ENCODE assay signal across 15 cellular contexts in genomic region chr9:37148181-37148580, GRCh38. TPM values are rescaled to one million over a fixed set of nuclear protein-coding genes. Genes with fewer than 3 reads are reported as not detected.
DNase-seq lines count a peak whose midpoint lies in the region; ATAC-seq and TF ChIP-seq lines count a peak whose summit lies in the region.
"Had no signal": no experiment of that assay in that cellular context is flagged by ENCODE, and none has a peak within 500 bp of the region (broad histone marks: within the 10 kb centered on the region; RNA-seq: fewer than 3 reads in every experiment).

No MANE protein-coding gene starts in this region.

- H3K9me3 ChIP-seq in heart right ventricle (no peaks in the 10 kb centered on the region), PC-3 (ENCODE audit: low read length) (no peaks in the 10 kb centered on the region)
- H3K9me3 ChIP-seq: A549 had no signal

- H2AFZ ChIP-seq in PC-3 (ENCODE audit: low read length): no peak overlapping the region

- no TSS peak for BruUV-seq in PC-3 (replicated peaks; lab: Mats Ljungman, UMichigan)

- H3K4me1 ChIP-seq in heart right ventricle (peaks cover 0 to 56% (median 0%) of the 10 kb centered on the region in 9 donors), PC-3 (ENCODE audit: insufficient read depth, low read length) (no peaks in the 10 kb centered on the region)

- H3K27me3 Mint-ChIP-seq in natural killer cell (ENCODE audit: low read depth in 2 of 2): no peaks in the 10 kb centered on the region
- no peaks in the 10 kb centered on the region for H3K27me3 Mint-ChIP-seq in natural killer cell treated with Interleukin-12 subunit alpha and Interleukin-12 subunit beta and Interleukin-15 and Interleukin-18, amount 100 ng/mL, for 72 hours
- no peaks in the 10 kb centered on the region for H3K27me3 Mint-ChIP-seq in effector memory CD8-positive, alpha-beta T cell

- no peaks in the 10 kb centered on the region for H3K36me3 Mint-ChIP-seq in natural killer cell
- peaks cover 6% of the 10 kb centered on the region for H3K36me3 Mint-ChIP-seq in natural killer cell treated with Interleukin-12 subunit alpha and Interleukin-12 subunit beta and Interleukin-15 and Interleukin-18, amount 100 ng/mL, for 72 hours
- no peaks in the 10 kb centered on the region for H3K36me3 Mint-ChIP-seq in effector memory CD8-positive, alpha-beta T cell (ENCODE audit: insufficient read depth)

- H3K9ac ChIP-seq in PC-3 (ENCODE audit: low read length): no peak overlapping the region
- H3K9ac ChIP-seq: KMS-11 had no signal

- intact Hi-C loops in natural killer cell (cut with micrococcal nuclease) (no loop called here), heart right ventricle (cut with DNase I) (no loop called here), PC-3 (cut with micrococcal nuclease) (no loop called here)

- no peaks in the 10 kb centered on the region for H3K79me2 ChIP-seq in PC-3 (ENCODE audit: low read length)

- no peak overlapping the region for H3K4me2 ChIP-seq in PC-3 (ENCODE audit: low read length)
- H3K4me2 ChIP-seq: A549, KMS-11 had no signal

- peaks cover 0 to 14% (median 0%) of the 10 kb centered on the region in 9 donors for H3K36me3 ChIP-seq in heart right ventricle
- H3K36me3 ChIP-seq in PC-3 (ENCODE audit: low read depth, low read length): no peaks in the 10 kb centered on the region

- CTCF ChIA-PET in PC-3 (lab: Charles Lee): no interaction called here

- H3K4me3 ChIP-seq in heart right ventricle (no peak overlapping the region), PC-3 (ENCODE audit: low read length) (no peak overlapping the region)
- H3K4me3 ChIP-seq: A549 had no signal

- H3K4me1 Mint-ChIP-seq in natural killer cell: peaks cover 24 to 25% of the 10 kb centered on the region in 2 donors
- H3K4me1 Mint-ChIP-seq in natural killer cell treated with Interleukin-12 subunit alpha and Interleukin-12 subunit beta and Interleukin-15 and Interleukin-18, amount 100 ng/mL, for 72 hours (ENCODE audit: low read depth in 2 of 2): peaks cover 8 to 29% of the 10 kb centered on the region in 2 donors
- peaks cover 16 to 21% of the 10 kb centered on the region in 2 donors for H3K4me1 Mint-ChIP-seq in effector memory CD8-positive, alpha-beta T cell (ENCODE audit: low read depth in 2 of 2)

- H3K27ac ChIP-seq in heart right ventricle: no peak overlapping the region
- no peak overlapping the region for H3K27ac ChIP-seq in PC-3 (ENCODE audit: low read length)
- H3K27ac ChIP-seq: A549, KMS-11 had no signal

- TF ChIP-seq CTCF in natural killer cell (IDR thresholded peaks at IDR 0.05) (no peak), heart right ventricle (IDR thresholded peaks at IDR 0.05) (no peak), PC-3 (conservative IDR thresholded peaks at IDR 0.05; ENCODE audit: low read depth, low read length) (no peak)

- peak overlapping the region; percentile 56 to 94 for H3K27ac Mint-ChIP-seq in natural killer cell
- peak overlapping the region in 1 of 2 donors; percentile 8 for H3K27ac Mint-ChIP-seq in natural killer cell treated with Interleukin-12 subunit alpha and Interleukin-12 subunit beta and Interleukin-15 and Interleukin-18, amount 100 ng/mL, for 72 hours
- H3K27ac Mint-ChIP-seq in effector memory CD8-positive, alpha-beta T cell: peak overlapping the region; percentile 4 to 20

- POLR2A ChIA-PET in PC-3 (lab: Charles Lee; ENCODE audit: unreplicated experiment): no interaction called here

- ATAC-seq in natural killer cell (no peak), heart right ventricle (no peak), PC-3 (no peak), HG03139 (IDR thresholded peaks at IDR 0.05; ENCODE audit: unreplicated experiment) (no peak)
- no peak for ATAC-seq in natural killer cell treated with Interleukin-12 subunit alpha and Interleukin-12 subunit beta and Interleukin-15 and Interleukin-18, amount 100 ng/mL, for 72 hours
- no peak for ATAC-seq in effector memory CD8-positive, alpha-beta T cell (replicated peaks)
- ATAC-seq: A549 had no signal

- no peaks in the 10 kb centered on the region for H3K9me2 ChIP-seq in PC-3 (replicated peaks; ENCODE audit: low read length)

- DNase-seq in natural killer cell: no peak
- no peak for DNase-seq in natural killer cell treated with Interleukin-12 subunit alpha and Interleukin-12 subunit beta and Interleukin-15 and Interleukin-18, amount 100 ng/mL, for 72 hours (ENCODE audit: low spot score)
- peak; percentile 62 for DNase-seq in OCI-M1 (lab: John Stamatoyannopoulos, UW)
- DNase-seq in effector memory CD8-positive, alpha-beta T cell: no peak
- DNase-seq in activated effector memory CD4-positive, alpha-beta T cell treated with Interleukin-2 at 50 U/mL for 16 hours: no peak
- no peak for DNase-seq in heart right ventricle
- DNase-seq in PC-3: no peak
- DNase-seq: MM.1S, NCI-H1105 treated with DMSO at 0.1 percent for 48 hours, NCI-H187, NCI-H748 treated with DMSO at 0.1 percent for 48 hours, SHP77 treated with DMSO at 0.1 percent for 48 hours had no signal

- 92 to 93% methylated on average over 2 of the region's 2 CpGs for WGBS in heart right ventricle, 2 donors

- H3K27me3 ChIP-seq in heart right ventricle (no peaks in the 10 kb centered on the region), PC-3 (ENCODE audit: low read length) (no peaks in the 10 kb centered on the region)

- H4K20me1 ChIP-seq in PC-3 (ENCODE audit: low read length): 0 out of 2 replicates have a peak, but pooled peaks cover under 1% of the 10 kb centered on the region

- H3F3A ChIP-seq in PC-3 (ENCODE audit: low read length, unreplicated experiment): no peaks in the 10 kb centered on the region

- H3K9me3 Mint-ChIP-seq in natural killer cell: no peaks in the 10 kb centered on the region
- H3K9me3 Mint-ChIP-seq in natural killer cell treated with Interleukin-12 subunit alpha and Interleukin-12 subunit beta and Interleukin-15 and Interleukin-18, amount 100 ng/mL, for 72 hours: no peaks in the 10 kb centered on the region
- H3K9me3 Mint-ChIP-seq in effector memory CD8-positive, alpha-beta T cell: no peaks in the 10 kb centered on the region

- peak overlapping the region; percentile 26 for H3K4me3 Mint-ChIP-seq in natural killer cell
- no peak overlapping the region for H3K4me3 Mint-ChIP-seq in natural killer cell treated with Interleukin-12 subunit alpha and Interleukin-12 subunit beta and Interleukin-15 and Interleukin-18, amount 100 ng/mL, for 72 hours
- H3K4me3 Mint-ChIP-seq in effector memory CD8-positive, alpha-beta T cell: no peak overlapping the region

RNA-seq across cellular contexts. Expression of gene ZCCHC7, which starts 27.8 kb away (rescaled TPM):
- total RNA-seq in natural killer cell (10 to 100 TPM; 42.4 to 43.2 (median 42.8) TPM), heart right ventricle (10 to 100 TPM in 5 of 10 donors, 1 to 10 TPM in 5; 7.8 to 11.9 (median 9.8) TPM), PC-3 (2014; rRNA removed) (6.5 and 9.1 TPM in 2 replicates)
- total RNA-seq in natural killer cell treated with Interleukin-12 subunit alpha and Interleukin-12 subunit beta and Interleukin-15 and Interleukin-18, amount 100 ng/mL, for 72 hours: 10 to 100 TPM; 20.7 to 25.7 TPM
- 1 to 10 TPM; 4.3 to 7.2 TPM for polyA plus RNA-seq in heart right ventricle
